1 cellular context compared by ENCODE assay signal in genomic region chr1:21170837-21171236, GRCh38.
A peak's percentile ranks its signal among the peaks of the same experiment; 100 is the strongest.
TF ChIP-seq lines count a peak whose summit lies in the region.

No MANE protein-coding gene starts in this region.

TF ChIP-seq in HEK293, 187 proteins besides CTCF, POLR2A, EP300 and RAD21 (continued from another document):
- peak; percentile 47; the same call in 1 of the 2 replicates for TF ChIP-seq ZBTB44 (tag by site-specific recombination; IDR thresholded peaks at IDR 0.05)
- peak; percentile 76 for TF ChIP-seq ZNF18 (tag by site-specific recombination; IDR thresholded peaks at IDR 0.05)
- TF ChIP-seq ZIC2 (tag by site-specific recombination; IDR thresholded peaks at IDR 0.05), result 0 out of 2 replicates have a peak, but pooled peaks have one; percentile 11
- TF ChIP-seq ZNF558 (tag by site-specific recombination; IDR thresholded peaks at IDR 0.05), result peak; percentile 63; the same call in 1 of the 2 replicates
TF ChIP-seq in HEK293: peak in this region for 16; not testable (repeated sequence) for 171.
